ENCODE assay signal across 12 cellular contexts in the genomic region with DNA sequence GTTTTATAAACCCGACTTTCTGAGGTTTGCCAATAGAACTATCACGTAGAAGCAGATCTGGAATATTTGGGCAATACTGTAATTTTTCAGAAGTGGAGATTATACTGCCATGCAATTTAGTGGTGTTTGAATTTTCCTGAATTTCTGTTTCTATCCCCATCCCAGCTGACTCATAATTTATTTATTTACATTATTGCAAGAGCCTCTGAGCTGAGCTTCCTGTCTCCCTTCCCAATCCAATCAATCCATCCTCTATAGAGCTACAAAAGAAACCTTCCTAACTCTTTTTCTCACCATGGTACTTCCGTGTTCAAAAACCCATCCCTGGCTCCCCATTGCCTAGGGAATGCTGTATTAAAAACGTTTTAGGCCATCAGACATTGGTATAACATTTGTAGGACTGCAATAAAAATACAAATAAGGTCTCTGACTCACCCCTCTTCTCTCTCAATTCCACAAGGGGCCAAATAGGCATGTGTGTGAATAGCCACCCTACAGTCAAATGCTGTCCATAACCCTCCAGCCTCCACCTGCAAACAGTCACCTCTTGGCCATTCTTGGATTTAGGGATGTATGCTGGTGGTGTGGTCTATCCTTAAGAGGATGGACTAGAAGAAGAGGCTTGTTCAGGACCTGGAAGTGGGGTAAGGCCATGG.
"Had no signal": no experiment of that assay in that cellular context is flagged by ENCODE, and none has a peak within 500 bp of the region (broad histone marks: within the 10 kb centered on the region; RNA-seq: fewer than 3 reads in every experiment).

No MANE protein-coding gene starts in this region.

- H3K4me3 ChIP-seq: esophagus squamous epithelium, suprapubic skin, upper lobe of right lung had no signal

- H3K27ac ChIP-seq: esophagus squamous epithelium, suprapubic skin, upper lobe of right lung had no signal

- H3K4me1 ChIP-seq: esophagus squamous epithelium, suprapubic skin, upper lobe of right lung had no signal

- DNase-seq: activated CD4-positive, alpha-beta T cell treated with anti-CD3 and anti-CD28 coated beads, Interleukin-2, amount 50 U/mL, for 4 hours; activated CD8-positive, alpha-beta memory T cell treated with anti-CD3 and anti-CD28 coated beads, Interleukin-2, amount 10 ng/mL, durations not matched to agents 7 days and 5 days; activated effector memory CD4-positive, alpha-beta T cell treated with anti-CD3 and anti-CD28 coated beads, Interleukin-2, amount 50 U/mL, for 16 hours; activated T-cell treated with anti-CD3 and anti-CD28 coated beads, Interleukin-2, amount 50 U/mL, for 4 hours; anterior cingulate cortex; esophagus squamous epithelium; hippocampal formation; stimulated activated CD4-positive, alpha-beta T cell treated with anti-CD3 and anti-CD28 coated beads, Interleukin-2, amount 100 ng/mL, for 48 hours; stimulated activated naive CD4-positive, alpha-beta T cell treated with Interleukin-2 at 50 U/mL for 16 hours; T-helper 17 cell; upper lobe of right lung had no signal

- ATAC-seq: activated CD8-positive, alpha-beta memory T cell treated with anti-CD3 and anti-CD28 coated beads, Interleukin-2, amount 10 ng/mL, durations not matched to agents 7 days and 5 days; activated T-cell treated with anti-CD3 and anti-CD28 coated beads, Interleukin-2, amount 50 U/mL, for 4 hours; T-helper 17 cell; upper lobe of right lung had no signal

- H3K36me3 ChIP-seq: esophagus squamous epithelium, suprapubic skin, upper lobe of right lung had no signal

- H3K9me3 ChIP-seq: esophagus squamous epithelium, suprapubic skin, upper lobe of right lung had no signal
